ENCODE assay signal across 11 cellular contexts in genomic region chr10:5643356-5643755, GRCh38.
DNase-seq lines count a peak whose midpoint lies in the region; ATAC-seq and TF ChIP-seq lines count a peak whose summit lies in the region.
"Had no signal": no experiment of that assay in that cellular context is flagged by ENCODE, and none has a peak within 500 bp of the region (broad histone marks: within the 10 kb centered on the region; RNA-seq: fewer than 3 reads in every experiment).

No MANE protein-coding gene starts in this region.

- intact Hi-C loops in tibial artery (cut with DNase I; ENCODE audit: low total_unique reads): no loop called here

- H3K36me3 ChIP-seq in adipocyte (ENCODE audit: control insufficient read depth, insufficient read depth, low read length, severe bottlenecking): peaks cover 50% of the 10 kb centered on the region
- peaks cover 39 to 42% of the 10 kb centered on the region in 2 donors for H3K36me3 ChIP-seq in muscle layer of duodenum (ENCODE audit: control insufficient read depth in 1 of 2, insufficient read depth in 2 of 2, low read length in 2 of 2)
- peaks cover 53 to 77% (median 59%) of the 10 kb centered on the region in 3 donors for H3K36me3 ChIP-seq in tibial artery

- H3K9me3 ChIP-seq in adipocyte (ENCODE audit: control insufficient read depth, low read length) (no peaks in the 10 kb centered on the region), muscle layer of duodenum (ENCODE audit: control insufficient read depth in 1 of 2, low read length in 2 of 2) (no peaks in the 10 kb centered on the region), tibial artery (no peaks in the 10 kb centered on the region)

- H3K27me3 ChIP-seq in adipocyte (replicated peaks; ENCODE audit: control insufficient read depth, insufficient read depth, low read length): no peaks in the 10 kb centered on the region
- no peaks in the 10 kb centered on the region for H3K27me3 ChIP-seq in muscle layer of duodenum (ENCODE audit: low read depth, low read length)
- no peaks in the 10 kb centered on the region for H3K27me3 ChIP-seq in tibial artery

- peaks cover 32% of the 10 kb centered on the region for H3K4me1 ChIP-seq in adipocyte (ENCODE audit: control insufficient read depth, insufficient read depth, low read length)
- peaks cover 0 to 4% of the 10 kb centered on the region in 2 donors for H3K4me1 ChIP-seq in muscle layer of duodenum (ENCODE audit: control insufficient read depth in 1 of 2, insufficient read depth in 2 of 2, low read length in 2 of 2)
- peaks cover 0 to 37% (median 5%) of the 10 kb centered on the region in 4 donors for H3K4me1 ChIP-seq in tibial artery

- H3K4me3 ChIP-seq in adipocyte (ENCODE audit: low read length): peak overlapping the region; percentile 55
- H3K4me3 ChIP-seq in fibroblast of pulmonary artery (replicated peaks; ENCODE audit: low read depth, low read length): no peak overlapping the region
- H3K4me3 ChIP-seq in muscle layer of duodenum (ENCODE audit: low read depth in 1 of 2, low read length in 2 of 2): no peak overlapping the region
- no peak overlapping the region for H3K4me3 ChIP-seq in tibial artery

- H3K27ac ChIP-seq in muscle layer of duodenum (ENCODE audit: low read length): peak overlapping the region; percentile 67
- H3K27ac ChIP-seq in tibial artery: peak overlapping the region; percentile 64 to 71
- H3K27ac ChIP-seq: RWPE1 had no signal

- no peak for ATAC-seq in activated CD4-positive, CD25-positive, alpha-beta regulatory T cell treated with anti-CD3 and anti-CD28 coated beads, Interleukin-2, amount 50 U/mL, for 24 hours

- TF ChIP-seq CTCF in fibroblast of pulmonary artery (IDR thresholded peaks at IDR 0.05; ENCODE audit: low read length, missing control alignments) (no peak), tibial artery (IDR thresholded peaks at IDR 0.05) (no peak)

- peak overlapping the region; percentile 75 for H3K9ac ChIP-seq in adipocyte (ENCODE audit: low read length)

- DNase-seq in adipocyte (ENCODE audit: low read depth) (peak; percentile 86), fibroblast of pulmonary artery (ENCODE audit: low read depth) (peak; percentile 78), tibial artery (no peak), medulla oblongata (ENCODE audit: extremely low spot score) (no peak)
- no peak for DNase-seq in activated CD8-positive, alpha-beta memory T cell treated with anti-CD3 and anti-CD28 coated beads for 24 hours
- DNase-seq: anterior cingulate cortex, erythroblast, HFFc6 had no signal

Comparison
In these comparisons a context has a peak if more than half of its experiments do, and no peak if none do; other contexts are left out.
1. DNase-seq: peak in adipocyte (single experiment) and fibroblast of pulmonary artery (single experiment); none in tibial artery (0 of 2), activated CD8-positive, alpha-beta memory T cell treated with anti-CD3 and anti-CD28 coated beads for 24 hours (single experiment) and medulla oblongata (single experiment).